ENCODE assay signal across 10 cellular contexts in the genomic region with DNA sequence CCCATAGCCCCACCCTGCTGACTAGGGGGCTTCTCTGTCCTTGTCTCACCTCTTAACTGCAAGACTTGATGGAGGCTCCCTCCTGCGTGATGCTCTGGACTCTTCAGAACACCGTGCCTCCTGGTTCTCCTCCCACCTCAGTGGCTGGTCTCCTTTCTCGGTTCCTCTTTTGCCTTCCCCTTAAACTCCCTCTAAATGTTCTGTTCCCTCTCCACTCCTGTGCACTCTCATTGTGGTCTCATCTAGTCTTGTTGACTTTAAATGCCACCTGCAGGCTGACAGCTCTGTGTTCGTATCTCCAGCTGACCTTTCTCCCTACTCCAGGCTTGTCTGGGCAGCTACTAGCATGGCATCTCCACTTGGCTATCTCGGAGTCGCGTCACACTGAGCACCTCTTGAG. TPM values are rescaled to one million over a fixed set of nuclear protein-coding genes. Genes with fewer than 3 reads are reported as not detected.
DNase-seq lines count a peak whose midpoint lies in the region; ATAC-seq and TF ChIP-seq lines count a peak whose summit lies in the region.
"Had no signal": no experiment of that assay in that cellular context is flagged by ENCODE, and none has a peak within 500 bp of the region (broad histone marks: within the 10 kb centered on the region; RNA-seq: fewer than 3 reads in every experiment).

No MANE protein-coding gene starts in this region.

- 79% methylated on average over 7 of the region's 7 CpGs for WGBS in right cardiac atrium
- WGBS in testis, 2 donors, result 88 to 90% methylated on average over 7 of the region's 7 CpGs

- TF ChIP-seq CTCF in testis (IDR thresholded peaks at IDR 0.05), result no peak

- H3K4me1 ChIP-seq in right cardiac atrium (ENCODE audit: control insufficient read depth, insufficient read depth, low read length), result no peaks in the 10 kb centered on the region
- H3K4me1 ChIP-seq in testis, result no peaks in the 10 kb centered on the region
- H3K4me1 ChIP-seq: ascending aorta had no signal

- H3K27me3 ChIP-seq in right cardiac atrium (ENCODE audit: control insufficient read depth, insufficient read depth) (no peaks in the 10 kb centered on the region), testis (no peaks in the 10 kb centered on the region)
- H3K27me3 ChIP-seq: ascending aorta had no signal

- H3K36me3 ChIP-seq in testis (ENCODE audit: low read depth, missing control alignments), result no peaks in the 10 kb centered on the region

- intact Hi-C loops in right cardiac atrium (cut with DNase I), result no loop called here
- intact Hi-C loops in testis (cut with DNase I; ENCODE audit: low total_unique reads), result no loop called here

- DNase-seq in right cardiac atrium, result no peak
- DNase-seq in stimulated activated CD4-positive, alpha-beta T cell treated with anti-CD3 and anti-CD28 coated beads, Interleukin-4, amount 100 ng/mL, for 24 hours, result no peak
- DNase-seq in NCI-H1694 treated with DMSO at 0.1 percent for 48 hours (lab: John Stamatoyannopoulos, UW), result no peak
- no peak for DNase-seq in RKO (ENCODE audit: low spot score)
- no peak for DNase-seq in testis
- DNase-seq: HCEC 1CT had no signal

- H3K4me3 ChIP-seq in right cardiac atrium (ENCODE audit: low read length) (no peak overlapping the region), testis (no peak overlapping the region)
- H3K4me3 ChIP-seq: ascending aorta had no signal

- H3K27ac ChIP-seq in right cardiac atrium (ENCODE audit: low read length), result peak overlapping the region; percentile 69
- no peak overlapping the region for H3K27ac ChIP-seq in testis
- H3K27ac ChIP-seq: ascending aorta had no signal

- TF ChIP-seq POLR2A in testis (IDR thresholded peaks at IDR 0.05), result no peak

- peak; percentile 62 for ATAC-seq in GM18520 (IDR thresholded peaks at IDR 0.05; ENCODE audit: unreplicated experiment)
- peak; percentile 96 for ATAC-seq in GM21528 (IDR thresholded peaks at IDR 0.05; ENCODE audit: low FRiP score, unreplicated experiment)
- peak; percentile 93 for ATAC-seq in HG03571 (IDR thresholded peaks at IDR 0.05; ENCODE audit: unreplicated experiment)
- ATAC-seq in right cardiac atrium, result peak; percentile 56 to 69

- H3K9me3 ChIP-seq in right cardiac atrium (ENCODE audit: control insufficient read depth, low read length), result no peaks in the 10 kb centered on the region
- no peaks in the 10 kb centered on the region for H3K9me3 ChIP-seq in testis
- H3K9me3 ChIP-seq: ascending aorta had no signal

RNA-seq across cellular contexts. Expression of gene DYNC1H1, which starts 28.3 kb away (rescaled TPM):
- total RNA-seq in right cardiac atrium, result 100 to 1,000 TPM; 287 to 411 (median 341) TPM
- polyA plus RNA-seq in right cardiac atrium, result 188 TPM
- 100 to 1,000 TPM; 538 to 691 TPM for total RNA-seq in testis
- polyA plus RNA-seq in testis (ENCODE audit: insufficient read depth, low read depth, low replicate concordance), result 313 TPM
